Comparison of ENCODE assay signal across 8 cellular contexts in the genomic region with DNA sequence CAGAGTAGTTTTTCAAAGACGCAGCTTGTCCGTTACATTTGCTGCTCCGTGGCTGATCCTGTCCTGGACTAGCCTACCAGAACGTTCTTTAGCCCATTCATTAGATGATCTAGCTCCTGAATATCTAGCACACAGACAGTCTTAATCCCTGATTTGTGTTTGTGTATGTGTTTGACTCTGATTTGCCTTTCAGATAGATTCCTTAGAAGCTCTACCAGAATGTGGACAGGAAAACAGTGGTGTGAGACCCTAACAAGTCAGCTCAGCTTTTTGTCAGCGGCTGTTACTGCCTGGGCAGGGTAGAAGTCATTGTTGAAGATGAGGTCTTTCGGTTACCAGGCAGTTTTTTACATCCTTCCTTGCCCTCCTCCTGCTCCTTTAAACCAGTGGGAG.
A peak's percentile ranks its signal among the peaks of the same experiment; 100 is the strongest.
DNase-seq lines count a peak whose midpoint lies in the region; ATAC-seq and TF ChIP-seq lines count a peak whose summit lies in the region.

No MANE protein-coding gene starts in this region.

- peak overlapping the region; percentile 24 to 84 for H3K27ac ChIP-seq in breast epithelium
- peak overlapping the region in 58 of 59 donors; percentile 16 to 91 (median 74) for H3K27ac ChIP-seq in dorsolateral prefrontal cortex
- no peak overlapping the region for H3K27ac ChIP-seq in mammary epithelial cell (ENCODE audit: insufficient read depth, low read depth, low read length)

- CTCF ChIA-PET in MCF 10A (lab: Yijun Ruan, JAX): interaction anchor here (0.7 to 1.7 kb wide), 3 partner anchors 9 to 425 kb away, joined by 3 to 4 read pairs (median 4); no protein-coding TSS in a partner anchor
- CTCF ChIA-PET in mammary epithelial cell (lab: Charles Lee; ENCODE audit: low non-redundant PET): no interaction called here

- no peaks in the 10 kb centered on the region for H3K9me3 ChIP-seq in breast epithelium
- peaks cover under 1% of the 10 kb centered on the region; the same call in 1 of the 2 replicates for H3K9me3 ChIP-seq in BE2C
- H3K9me3 ChIP-seq in mammary epithelial cell (replicated peaks; ENCODE audit: insufficient read depth, low read length): no peaks in the 10 kb centered on the region

- H3K4me3 ChIP-seq in breast epithelium (peak overlapping the region in 2 of 3 donors; percentile 23 to 32), dorsolateral prefrontal cortex (peak overlapping the region in 57 of 59 donors; percentile 2 to 60 (median 31)), BE2C (ENCODE audit: low read depth, low read length) (no peak overlapping the region), mammary epithelial cell (replicated peaks in 1 of 3; ENCODE audit: insufficient read depth in 1 of 3, low read depth in 2 of 3, low read length in 3 of 3) (no peak overlapping the region)

- in situ Hi-C loops in mammary epithelial cell (cut with MboI; ENCODE audit: low sequenced_read_pairs in 2 of 2): no loop called here

- H3K36me3 Mint-ChIP-seq in MCF 10A (ENCODE audit: insufficient read depth, unreplicated experiment) (peaks cover 7% of the 10 kb centered on the region), osteocyte (ENCODE audit: unreplicated experiment) (no peaks in the 10 kb centered on the region)

- H3K79me2 ChIP-seq in mammary epithelial cell (ENCODE audit: insufficient read depth, low read length): peaks cover 78% of the 10 kb centered on the region

- H3K4me3 Mint-ChIP-seq in MCF 10A (ENCODE audit: unreplicated experiment) (no peak overlapping the region), osteocyte (ENCODE audit: unreplicated experiment) (peak overlapping the region; percentile 60)

- H3K27ac Mint-ChIP-seq in MCF 10A (ENCODE audit: low read depth, unreplicated experiment) (no peak overlapping the region), osteocyte (ENCODE audit: unreplicated experiment) (peak overlapping the region; percentile 95)

- TF ChIP-seq CTCF in breast epithelium (IDR thresholded peaks at IDR 0.05): no peak
- no peak for TF ChIP-seq CTCF in MCF 10A (IDR thresholded peaks at IDR 0.05; ENCODE audit: unreplicated experiment)
- no peak for TF ChIP-seq CTCF in dorsolateral prefrontal cortex (IDR thresholded peaks at IDR 0.05 in 54 of 56, conservative IDR thresholded peaks at IDR 0.05 in 2 of 56; ENCODE audit: low read depth in 1 of 56, partially characterized antibody in 56 of 56)
- TF ChIP-seq CTCF in osteocyte (IDR thresholded peaks at IDR 0.05): no peak
- TF ChIP-seq CTCF in BE2C (IDR thresholded peaks at IDR 0.05; ENCODE audit: low read depth, low read length): no peak
- no peak for TF ChIP-seq CTCF in mammary epithelial cell (conservative IDR thresholded peaks at IDR 0.05 in 1 of 2, IDR thresholded peaks at IDR 0.05 in 1 of 2; ENCODE audit: extremely low read depth in 1 of 2, insufficient read depth in 1 of 2, low read depth in 1 of 2, low read length in 2 of 2)

- dilution Hi-C loops in mammary epithelial cell (cut with HindIII; ENCODE audit: low sequenced_read_pairs): no loop called here

- no peaks in the 10 kb centered on the region for H4K20me1 ChIP-seq in mammary epithelial cell (ENCODE audit: insufficient read depth, low read length)

- no peak overlapping the region for H3K4me2 ChIP-seq in mammary epithelial cell (ENCODE audit: insufficient read depth, low read depth, low read length)

- no peak for DNase-seq in breast epithelium (ENCODE audit: low spot score in 2 of 2)
- no peak for DNase-seq in MCF 10A (ENCODE audit: unreplicated experiment)
- no peak for DNase-seq in dorsolateral prefrontal cortex
- no peak for DNase-seq in osteocyte (ENCODE audit: extremely low spot score, unreplicated experiment)
- no peak for DNase-seq in NCI-H510A (lab: John Stamatoyannopoulos, UW)
- no peak for DNase-seq in BE2C
- DNase-seq in mammary epithelial cell: no peak

- H3K9me3 Mint-ChIP-seq in MCF 10A (ENCODE audit: unreplicated experiment) (peaks cover 2% of the 10 kb centered on the region), osteocyte (ENCODE audit: unreplicated experiment) (peaks cover 2% of the 10 kb centered on the region)

- H3K36me3 ChIP-seq in breast epithelium: no peaks in the 10 kb centered on the region
- no peaks in the 10 kb centered on the region for H3K36me3 ChIP-seq in BE2C
- no peaks in the 10 kb centered on the region for H3K36me3 ChIP-seq in mammary epithelial cell (ENCODE audit: insufficient read depth, low read length)

- no peak overlapping the region for H3K9ac ChIP-seq in mammary epithelial cell (ENCODE audit: insufficient read depth, low read length)

- WGBS in mammary epithelial cell (ENCODE audit: low coverage, missing lambda C conversion rate): 97% methylated on average over 6 of the region's 6 CpGs

- no peak overlapping the region for H2AFZ ChIP-seq in mammary epithelial cell (ENCODE audit: low read depth, low read length)

- intact Hi-C loops in breast epithelium (cut with DNase I; ENCODE audit: low total_unique reads): no loop called here
- intact Hi-C loops in MCF 10A (cut with micrococcal nuclease): no loop called here
- intact Hi-C loops in dorsolateral prefrontal cortex (cut with DNase I): no loop called here
- intact Hi-C loops in mammary epithelial cell (cut with micrococcal nuclease): no loop called here

- POLR2A ChIA-PET in MCF 10A (lab: Yijun Ruan, JAX): interaction anchor here (1.4 to 2.6 kb wide), 2 partner anchors 28 to 59 kb away, joined by 4 to 9 read pairs; no protein-coding TSS in a partner anchor

- no peak for TF ChIP-seq POLR2A in breast epithelium (IDR thresholded peaks at IDR 0.05)

- H3K27me3 ChIP-seq in breast epithelium (no peaks in the 10 kb centered on the region), dorsolateral prefrontal cortex (no peaks in the 10 kb centered on the region), BE2C (no peaks in the 10 kb centered on the region), mammary epithelial cell (ENCODE audit: insufficient read depth, low read length) (no peaks in the 10 kb centered on the region)

- ATAC-seq in HG03439 (IDR thresholded peaks at IDR 0.05; ENCODE audit: unreplicated experiment): peak; percentile 32

- H3K27me3 Mint-ChIP-seq in MCF 10A (ENCODE audit: insufficient read depth, unreplicated experiment): no peaks in the 10 kb centered on the region
- no peaks in the 10 kb centered on the region for H3K27me3 Mint-ChIP-seq in osteocyte (ENCODE audit: unreplicated experiment)

- H3K4me1 Mint-ChIP-seq in MCF 10A (ENCODE audit: insufficient read depth, unreplicated experiment) (peaks cover 17% of the 10 kb centered on the region), osteocyte (ENCODE audit: unreplicated experiment) (peaks cover 68% of the 10 kb centered on the region)

- BruUV-seq in MCF 10A (replicated peaks; lab: Mats Ljungman, UMichigan): no TSS peak
- no TSS peak for BruUV-seq in mammary epithelial cell (replicated peaks; lab: Mats Ljungman, UMichigan)

- H3K4me1 ChIP-seq in breast epithelium (no peaks in the 10 kb centered on the region), BE2C (no peaks in the 10 kb centered on the region), mammary epithelial cell (ENCODE audit: insufficient read depth, low read length) (no peaks in the 10 kb centered on the region)

Comparison
In these comparisons a context has a peak if more than half of its experiments do, and no peak if none do; other contexts are left out.
1. H3K4me3 ChIP-seq: peak in breast epithelium (2 of 3) and dorsolateral prefrontal cortex (57 of 59); none in BE2C (single experiment) and mammary epithelial cell (0 of 3).